ENCODE assay signal across 11 cellular contexts in the genomic region with DNA sequence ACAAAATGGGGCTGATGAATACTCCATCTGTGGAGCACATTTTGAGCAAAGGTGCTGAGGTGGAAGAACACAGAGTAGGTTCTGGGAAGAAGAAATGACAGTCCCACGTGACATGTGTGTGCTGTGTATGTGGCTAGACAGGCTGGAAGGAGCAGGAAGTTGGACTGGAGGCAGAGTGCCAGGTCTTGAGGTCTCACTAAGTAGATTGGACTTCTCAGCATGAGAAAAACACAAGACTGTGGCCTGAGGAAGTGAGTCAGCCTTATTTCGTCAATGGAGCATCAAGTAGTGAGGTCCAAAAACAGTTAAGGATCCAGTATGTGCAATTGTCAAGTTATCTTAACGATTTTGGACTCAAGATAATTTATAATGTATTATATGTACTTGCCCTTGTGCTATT.
DNase-seq lines count a peak whose midpoint lies in the region; TF ChIP-seq lines count a peak whose summit lies in the region.
"Had no signal": no experiment of that assay in that cellular context is flagged by ENCODE, and none has a peak within 500 bp of the region (broad histone marks: within the 10 kb centered on the region; RNA-seq: fewer than 3 reads in every experiment).

No MANE protein-coding gene starts in this region.

- no peak overlapping the region for H3K27ac Mint-ChIP-seq in activated T-cell treated with anti-CD3 and anti-CD28 coated beads, Interleukin-2, amount 50 U/mL, for 24 hours
- H3K27ac Mint-ChIP-seq: activated CD4-positive, alpha-beta T cell treated with anti-CD3 and anti-CD28 coated beads, Interleukin-2, amount 10 ng/mL, durations not matched to agents 7 days and 5 days had no signal

- H3K23ac ChIP-seq in trophoblast cell (ENCODE audit: low read length): peak overlapping the region; percentile 68

- H3K9ac ChIP-seq in GM23248 (no peak overlapping the region), trophoblast cell (ENCODE audit: low read length) (no peak overlapping the region)

- H4K8ac ChIP-seq in trophoblast cell (ENCODE audit: low read depth, low read length): no peak overlapping the region

- H3K9me3 ChIP-seq in GM23248 (ENCODE audit: low read depth): no peaks in the 10 kb centered on the region
- H3K9me3 ChIP-seq in trophoblast cell (ENCODE audit: insufficient read depth, low read depth, low read length): no peaks in the 10 kb centered on the region
- H3K9me3 ChIP-seq in PC-9 (ENCODE audit: insufficient read depth, low read depth): no peaks in the 10 kb centered on the region
- H3K9me3 ChIP-seq in effector memory CD4-positive, alpha-beta T cell (ENCODE audit: control insufficient read depth, low read length): no peaks in the 10 kb centered on the region

- peak overlapping the region; percentile 9 for H4K91ac ChIP-seq in trophoblast cell (ENCODE audit: low read depth, low read length)

- H3K36me3 Mint-ChIP-seq in activated T-cell treated with anti-CD3 and anti-CD28 coated beads, Interleukin-2, amount 50 U/mL, for 24 hours (ENCODE audit: low read depth): no peaks in the 10 kb centered on the region

- peak overlapping the region; percentile 18 for H3K18ac ChIP-seq in trophoblast cell (ENCODE audit: low read length)

- H3K4me3 ChIP-seq in GM23248 (no peak overlapping the region), trophoblast cell (ENCODE audit: low read depth, low read length) (no peak overlapping the region), PC-9 (no peak overlapping the region)
- no peak overlapping the region for H3K4me3 ChIP-seq in effector memory CD4-positive, alpha-beta T cell (ENCODE audit: insufficient read depth, low read depth, low read length, poor library complexity, severe bottlenecking)

- H2AFZ ChIP-seq in GM23248 (peak overlapping the region; percentile 48; the same call in 1 of the 2 replicates), trophoblast cell (ENCODE audit: insufficient read depth, low read length, poor library complexity) (no peak overlapping the region), PC-9 (no peak overlapping the region)

- peak; percentile 97 for DNase-seq in GM23248
- DNase-seq in SKM-1 treated with dmso at 0.1 percent for 144 hours (lab: John Stamatoyannopoulos, UW; ENCODE audit: unreplicated experiment): peak; percentile 50
- DNase-seq in globus pallidus (ENCODE audit: low spot score): peak; percentile 25
- DNase-seq in trophoblast cell: no peak
- no peak for DNase-seq in activated T-cell treated with anti-CD3 and anti-CD28 coated beads, Interleukin-2, amount 50 U/mL, for 24 hours
- no peak for DNase-seq in PC-9
- DNase-seq in CD1c-positive myeloid dendritic cell (ENCODE audit: extremely low spot score): no peak
- DNase-seq in effector memory CD4-positive, alpha-beta T cell: no peak
- DNase-seq: activated CD4-positive, alpha-beta T cell treated with anti-CD3 and anti-CD28 coated beads, Interleukin-2, amount 10 ng/mL, durations not matched to agents 7 days and 5 days; GDM1; NCI-H774 had no signal

- WGBS in GM23248 (ENCODE audit: low coverage in 1 of 2, low lambda C conversion rate in 2 of 2, missing lambda C conversion rate in 2 of 2), 2 experiments: 4 to 14% methylated on average over 3 of the region's 3 CpGs
- no CpG with 5 or more reads among the region's 3 CpGs for WGBS in trophoblast cell (ENCODE audit: extremely low coverage, insufficient coverage, insufficient read length)

- H3K4me3 Mint-ChIP-seq in activated T-cell treated with anti-CD3 and anti-CD28 coated beads, Interleukin-2, amount 50 U/mL, for 24 hours: no peak overlapping the region
- H3K4me3 Mint-ChIP-seq: activated CD4-positive, alpha-beta T cell treated with anti-CD3 and anti-CD28 coated beads, Interleukin-2, amount 10 ng/mL, durations not matched to agents 7 days and 5 days had no signal

- no peak overlapping the region for H2AK5ac ChIP-seq in trophoblast cell (ENCODE audit: low read length)

- H3K4me2 ChIP-seq in GM23248 (ENCODE audit: unreplicated experiment) (peak overlapping the region; percentile 43), trophoblast cell (ENCODE audit: low read length) (no peak overlapping the region), PC-9 (no peak overlapping the region)

- no TSS peak for BruUV-seq in PC-9 (replicated peaks; lab: Mats Ljungman, UMichigan)

- peaks cover 5% of the 10 kb centered on the region for H3K9me3 Mint-ChIP-seq in activated T-cell treated with anti-CD3 and anti-CD28 coated beads, Interleukin-2, amount 50 U/mL, for 24 hours

- H3K79me1 ChIP-seq in trophoblast cell (ENCODE audit: low read length): peaks cover 3% of the 10 kb centered on the region

- no peak for TF ChIP-seq CTCF in PC-9 (conservative IDR thresholded peaks at IDR 0.05)

- intact Hi-C loops in PC-9 (cut with micrococcal nuclease; ENCODE audit: unreplicated experiment): no loop called here

- peak overlapping the region; percentile 26 for H2BK120ac ChIP-seq in trophoblast cell (ENCODE audit: insufficient read depth, low read length, poor library complexity)

- H3K9me2 ChIP-seq in GM23248 (ENCODE audit: insufficient read depth) (0 out of 2 replicates have a peak, but pooled peaks cover 4% of the 10 kb centered on the region), PC-9 (ENCODE audit: insufficient read depth) (peaks cover 4% of the 10 kb centered on the region; the same call in 1 of the 2 replicates)

- in situ Hi-C loops in GM23248 (cut with MboI): no loop called here

- H3K36me3 ChIP-seq in GM23248 (ENCODE audit: low read depth) (no peaks in the 10 kb centered on the region), trophoblast cell (ENCODE audit: control insufficient read depth in 1 of 2, insufficient read depth in 2 of 2, low read length in 2 of 2) (peaks cover 0 to 1% of the 10 kb centered on the region in 2 experiments), PC-9 (ENCODE audit: low read depth) (no peaks in the 10 kb centered on the region)
- H3K36me3 ChIP-seq in effector memory CD4-positive, alpha-beta T cell (ENCODE audit: control insufficient read depth, insufficient read depth, low read length): no peaks in the 10 kb centered on the region

- H4K20me1 ChIP-seq in GM23248 (ENCODE audit: insufficient read depth) (no peaks in the 10 kb centered on the region), PC-9 (ENCODE audit: insufficient read depth) (no peaks in the 10 kb centered on the region)

- H3K79me2 ChIP-seq in GM23248 (ENCODE audit: insufficient read depth) (no peaks in the 10 kb centered on the region), trophoblast cell (ENCODE audit: control insufficient read depth, insufficient read depth, low read length, poor library complexity) (no peaks in the 10 kb centered on the region), PC-9 (ENCODE audit: low read depth) (no peaks in the 10 kb centered on the region)

- CTCF ChIA-PET in PC-9 (lab: Charles Lee): no interaction called here

- H3F3A ChIP-seq in GM23248 (ENCODE audit: insufficient read depth) (peaks cover 18% of the 10 kb centered on the region), PC-9 (ENCODE audit: insufficient read depth, low read depth) (no peaks in the 10 kb centered on the region)

- H3K27ac ChIP-seq in GM23248: peak overlapping the region; percentile 80
- H3K27ac ChIP-seq in trophoblast cell (ENCODE audit: low read depth, low read length): peak overlapping the region; percentile 14
- H3K27ac ChIP-seq in PC-9: no peak overlapping the region
- no peak overlapping the region for H3K27ac ChIP-seq in effector memory CD4-positive, alpha-beta T cell (ENCODE audit: insufficient read depth, low read length, poor library complexity, severe bottlenecking)

- no peak overlapping the region for H4K12ac ChIP-seq in trophoblast cell (ENCODE audit: low read depth, low read length)

- peak overlapping the region; percentile 24 for H2BK12ac ChIP-seq in trophoblast cell (ENCODE audit: low read length)

- no peaks in the 10 kb centered on the region for H3K27me3 Mint-ChIP-seq in activated T-cell treated with anti-CD3 and anti-CD28 coated beads, Interleukin-2, amount 50 U/mL, for 24 hours
- H3K27me3 Mint-ChIP-seq: activated CD4-positive, alpha-beta T cell treated with anti-CD3 and anti-CD28 coated beads, Interleukin-2, amount 10 ng/mL, durations not matched to agents 7 days and 5 days had no signal

- H3K4me1 Mint-ChIP-seq in activated T-cell treated with anti-CD3 and anti-CD28 coated beads, Interleukin-2, amount 50 U/mL, for 24 hours (ENCODE audit: low read depth): no peaks in the 10 kb centered on the region
- H3K4me1 Mint-ChIP-seq: activated CD4-positive, alpha-beta T cell treated with anti-CD3 and anti-CD28 coated beads, Interleukin-2, amount 10 ng/mL, durations not matched to agents 7 days and 5 days had no signal

- peak overlapping the region; percentile 28 for H3K14ac ChIP-seq in trophoblast cell (ENCODE audit: low read length)

- no peaks in the 10 kb centered on the region for H3K27me3 ChIP-seq in GM23248 (replicated peaks; ENCODE audit: insufficient read depth)
- H3K27me3 ChIP-seq in trophoblast cell (ENCODE audit: insufficient read depth, low read length): no peaks in the 10 kb centered on the region
- no peaks in the 10 kb centered on the region for H3K27me3 ChIP-seq in PC-9 (ENCODE audit: insufficient read depth, low read depth)
- H3K27me3 ChIP-seq in effector memory CD4-positive, alpha-beta T cell (replicated peaks; ENCODE audit: control insufficient read depth, insufficient read depth, low read length, poor library complexity, severe bottlenecking): no peaks in the 10 kb centered on the region

- H3K4me1 ChIP-seq in GM23248 (ENCODE audit: insufficient read depth): peaks cover 20% of the 10 kb centered on the region
- peaks cover 0 to 4% of the 10 kb centered on the region in 2 experiments for H3K4me1 ChIP-seq in trophoblast cell (ENCODE audit: control insufficient read depth in 1 of 2, insufficient read depth in 2 of 2, low read length in 2 of 2)
- no peaks in the 10 kb centered on the region for H3K4me1 ChIP-seq in PC-9 (replicated peaks; ENCODE audit: insufficient read depth)
- no peaks in the 10 kb centered on the region for H3K4me1 ChIP-seq in effector memory CD4-positive, alpha-beta T cell (ENCODE audit: control insufficient read depth, insufficient read depth, low read length, poor library complexity, severe bottlenecking)

- POLR2A ChIA-PET in PC-9 (lab: Charles Lee; ENCODE audit: unreplicated experiment): no interaction called here

- peak overlapping the region; percentile 85 for H2BK5ac ChIP-seq in trophoblast cell (ENCODE audit: low read depth, low read length, poor library complexity)

- peak overlapping the region; percentile 3 for H3K4ac ChIP-seq in trophoblast cell (ENCODE audit: low read depth, low read length)

Comparison
In these comparisons a context has a peak if more than half of its experiments do, and no peak if none do; other contexts are left out.
1. DNase-seq: peak in GM23248 (single experiment), SKM-1 treated with dmso at 0.1 percent for 144 hours (single experiment) and globus pallidus (single experiment); none in trophoblast cell (0 of 2), activated T-cell treated with anti-CD3 and anti-CD28 coated beads, Interleukin-2, amount 50 U/mL, for 24 hours (single experiment), PC-9 (0 of 2), CD1c-positive myeloid dendritic cell (single experiment) and effector memory CD4-positive, alpha-beta T cell (0 of 3).
2. H3K27ac ChIP-seq: peak in GM23248 (single experiment) and trophoblast cell (single experiment); none in PC-9 (single experiment) and effector memory CD4-positive, alpha-beta T cell (single experiment).